ENCODE assay signal across 28 cellular contexts in the genomic region with DNA sequence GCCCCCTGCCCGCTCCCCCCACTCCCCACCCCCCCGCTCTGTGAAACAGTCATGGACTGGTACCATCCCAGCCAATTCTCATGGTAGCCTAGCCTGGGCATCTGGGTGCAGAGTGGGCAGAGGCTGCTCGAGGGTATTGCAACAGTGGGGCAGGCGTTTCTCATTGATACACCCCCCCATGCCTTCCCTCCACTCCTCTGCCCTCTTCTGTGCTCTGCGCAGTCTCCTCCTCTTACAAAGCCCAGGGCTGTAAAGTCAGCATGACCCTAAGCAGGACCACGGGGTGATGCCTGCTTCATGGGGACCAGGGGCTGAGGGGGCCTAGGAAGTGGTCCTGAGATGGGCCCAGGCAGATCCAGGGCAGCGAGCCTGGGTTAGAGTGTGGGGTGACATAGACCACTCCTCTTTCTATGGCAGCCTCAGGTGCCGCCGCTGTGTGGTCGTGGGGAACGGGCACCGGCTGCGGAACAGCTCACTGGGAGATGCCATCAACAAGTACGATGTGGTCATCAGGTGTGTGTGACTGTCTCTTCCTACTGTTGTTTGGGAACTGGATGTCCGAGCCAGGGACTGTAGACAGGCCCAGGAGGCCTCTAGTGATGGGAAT.
"Had no signal": no experiment of that assay in that cellular context is flagged by ENCODE, and none has a peak within 500 bp of the region (broad histone marks: within the 10 kb centered on the region; RNA-seq: fewer than 3 reads in every experiment).

No MANE protein-coding gene starts in this region.

- ATAC-seq: lower lobe of right lung, psoas muscle had no signal

- H3K27me3 ChIP-seq: ascending aorta, cardiac muscle cell, neutrophil, ovary, testis had no signal

- H3K9me3 ChIP-seq: ascending aorta, lower lobe of right lung, neutrophil, ovary, psoas muscle, testis had no signal

- FAIRE-seq: frontal cortex, islet of Langerhans, TTC549, urothelium cell line had no signal

- H3K36me3 ChIP-seq: cardiac muscle cell, ovary had no signal

- H3K27ac ChIP-seq: ascending aorta, cardiac muscle cell, lower lobe of right lung, neutrophil, psoas muscle, SK-N-MC, VCaP had no signal

- DNase-seq: activated CD4-positive, alpha-beta memory T cell treated with anti-CD3 and anti-CD28 coated beads for 36 hours; activated CD4-positive, alpha-beta T cell treated with anti-CD3 and anti-CD28 coated beads, Interleukin-2, amount 10 ng/mL, durations not matched to agents 24 days and 14 days; activated CD4-positive, CD25-positive, alpha-beta regulatory T cell treated with anti-CD3 and anti-CD28 coated beads, Interleukin-2, amount 50 U/mL, for 72 hours; activated CD8-positive, alpha-beta memory T cell treated with anti-CD3 and anti-CD28 coated beads, Interleukin-2, amount 50 U/mL, for 4 hours; activated gamma-delta T cell; activated naive CD4-positive, alpha-beta T cell treated with anti-CD3 and anti-CD28 coated beads, Interleukin-2, amount 10 ng/mL, durations not matched to agents 7 days and 5 days; activated naive CD8-positive, alpha-beta T cell treated with anti-CD3 and anti-CD28 coated beads, Interleukin-2, amount 10 ng/mL, durations not matched to agents 7 days and 5 days; activated T-cell treated with anti-CD3 and anti-CD28 coated beads, Interleukin-2, amount 50 U/mL, for 1 hour; lower lobe of right lung; mesenchymal stem cell; ovary; stimulated activated CD4-positive, alpha-beta T cell treated with anti-CD3 and anti-CD28 coated beads, Interleukin-15, amount 100 ng/mL, for 24 hours; stimulated activated CD4-positive, alpha-beta T cell treated with anti-CD3 and anti-CD28 coated beads, Interleukin-2, amount 100 ng/mL, for 24 hours; stimulated activated naive CD4-positive, alpha-beta T cell treated with Interleukin-2 at 50 U/mL for 16 hours; T-helper 9 cell; testis; trophoblast cell had no signal

- H3K4me3 ChIP-seq: ascending aorta, cardiac muscle cell, lower lobe of right lung, ovary, psoas muscle, SK-N-MC, smooth muscle cell, testis had no signal

- H3K4me1 ChIP-seq: ascending aorta, psoas muscle had no signal
